8 cellular contexts compared by ENCODE assay signal in genomic region chr9:127854169-127854833, GRCh38. TPM values are rescaled to one million over a fixed set of nuclear protein-coding genes. Genes with fewer than 3 reads are reported as not detected.
A peak's percentile ranks its signal among the peaks of the same experiment; 100 is the strongest.
DNase-seq lines count a peak whose midpoint lies in the region; ATAC-seq, FAIRE-seq and TF ChIP-seq lines count a peak whose summit lies in the region.

Gene ENG (minus strand): TSS chr9:127854658. CDS start chr9:127854355, 303 bp downstream.

- H3K36me3 ChIP-seq in NT2/D1 (ENCODE audit: insufficient read depth, insufficient read length, low read length), result no peaks in the 10 kb centered on the region
- no peaks in the 10 kb centered on the region for H3K36me3 ChIP-seq in bronchial epithelial cell (ENCODE audit: control insufficient read depth, insufficient read depth, low read length)

- no peak for TF ChIP-seq CTCF in bronchial epithelial cell (IDR thresholded peaks at IDR 0.05; ENCODE audit: insufficient read depth, low read length, severe bottlenecking)

- peak; percentile 51 to 59 for ATAC-seq in stimulated activated naive B cell treated with anti-CD40 and anti-IgM and Interleukin-4, amounts not matched to agents 10 μg/mL and 1 μg/mL and 100 μg/mL, for 72 hours (replicated peaks)
- no peak for ATAC-seq in GM18511 (IDR thresholded peaks at IDR 0.05; ENCODE audit: unreplicated experiment)

- H3K27me3 ChIP-seq in NT2/D1 (ENCODE audit: insufficient read depth, insufficient read length) (no peaks in the 10 kb centered on the region), bronchial epithelial cell (ENCODE audit: control insufficient read depth, insufficient read depth, low read length) (no peaks in the 10 kb centered on the region)

- peaks cover 10% of the 10 kb centered on the region for H3K4me1 ChIP-seq in NT2/D1 (ENCODE audit: insufficient read depth, insufficient read length)

- no peak for FAIRE-seq in bronchial epithelial cell (lab: Jason Lieb, UNC)

- H3K9ac ChIP-seq in NT2/D1 (ENCODE audit: insufficient read length, low read depth), result peak within 1 kb of the TSS; percentile 68

- DNase-seq in DMS153 treated with DMSO at 0.1 percent for 48 hours (lab: John Stamatoyannopoulos, UW; ENCODE audit: unreplicated experiment) (peak; percentile 22), NT2/D1 (ENCODE audit: low read depth, low spot score) (no peak), bronchial epithelial cell (ENCODE audit: low read depth) (peak; percentile 10), kidney tubule cell (ENCODE audit: low spot score) (peak; percentile 44), RKO (ENCODE audit: low spot score) (no peak)
- no peak for DNase-seq in stimulated activated naive B cell treated with anti-CD40 and anti-IgM and Interleukin-4, amounts not matched to agents 10 μg/mL and 1 μg/mL and 100 μg/mL, for 72 hours
- no peak for DNase-seq in effector CD4-positive, alpha-beta T cell

- peaks cover 11 to 20% of the 10 kb centered on the region in 2 donors for H3K36me3 Mint-ChIP-seq in stimulated activated naive B cell treated with anti-CD40 and anti-IgM and Interleukin-4, amounts not matched to agents 10 μg/mL and 1 μg/mL and 100 μg/mL, for 72 hours

- H3K9me3 ChIP-seq in NT2/D1 (ENCODE audit: insufficient read depth, low read length), result peaks cover 7% of the 10 kb centered on the region; the same call in 1 of the 2 replicates

- no peaks in the 10 kb centered on the region for H3K27me3 Mint-ChIP-seq in stimulated activated naive B cell treated with anti-CD40 and anti-IgM and Interleukin-4, amounts not matched to agents 10 μg/mL and 1 μg/mL and 100 μg/mL, for 72 hours

- peak within 1 kb of the TSS; percentile 91 to 94 for H3K4me3 Mint-ChIP-seq in stimulated activated naive B cell treated with anti-CD40 and anti-IgM and Interleukin-4, amounts not matched to agents 10 μg/mL and 1 μg/mL and 100 μg/mL, for 72 hours

- H3K27ac Mint-ChIP-seq in stimulated activated naive B cell treated with anti-CD40 and anti-IgM and Interleukin-4, amounts not matched to agents 10 μg/mL and 1 μg/mL and 100 μg/mL, for 72 hours, result peak within 1 kb of the TSS; percentile 90

- peaks cover 3 to 8% of the 10 kb centered on the region in 2 donors for H3K9me3 Mint-ChIP-seq in stimulated activated naive B cell treated with anti-CD40 and anti-IgM and Interleukin-4, amounts not matched to agents 10 μg/mL and 1 μg/mL and 100 μg/mL, for 72 hours

- peaks cover 32 to 61% of the 10 kb centered on the region in 2 donors for H3K4me1 Mint-ChIP-seq in stimulated activated naive B cell treated with anti-CD40 and anti-IgM and Interleukin-4, amounts not matched to agents 10 μg/mL and 1 μg/mL and 100 μg/mL, for 72 hours

- H3K4me3 ChIP-seq in NT2/D1 (ENCODE audit: insufficient read length, low read depth) (peak within 1 kb of the TSS; percentile 2), bronchial epithelial cell (ENCODE audit: low read depth, low read length) (peak within 1 kb of the TSS; percentile 26)

RNA-seq across cellular contexts. Expression of gene ENG, which starts in this region (rescaled TPM):
- total RNA-seq in bronchial epithelial cell, result 0.13 and 2.4 TPM in 2 replicates

Comparison
In these comparisons a context has a peak if more than half of its experiments do, and no peak if none do; other contexts are left out.
1. DNase-seq: peak in DMS153 treated with DMSO at 0.1 percent for 48 hours (single experiment), bronchial epithelial cell (single experiment) and kidney tubule cell (single experiment); none in NT2/D1 (single experiment), stimulated activated naive B cell treated with anti-CD40 and anti-IgM and Interleukin-4, amounts not matched to agents 10 μg/mL and 1 μg/mL and 100 μg/mL, for 72 hours (single experiment), effector CD4-positive, alpha-beta T cell (single experiment) and RKO (single experiment).